Comparison of ENCODE assay signal across 18 cellular contexts in genomic region chr1:197567442-197567841, GRCh38.
DNase-seq lines count a peak whose midpoint lies in the region; ATAC-seq, FAIRE-seq and TF ChIP-seq lines count a peak whose summit lies in the region.
"Had no signal": no experiment of that assay in that cellular context is flagged by ENCODE, and none has a peak within 500 bp of the region (broad histone marks: within the 10 kb centered on the region; RNA-seq: fewer than 3 reads in every experiment).

No MANE protein-coding gene starts in this region.

- no peak overlapping the region for H3K4me3 Mint-ChIP-seq in natural killer cell treated with Interleukin-12 subunit alpha and Interleukin-12 subunit beta and Interleukin-15 and Interleukin-18, amount 100 ng/mL, for 72 hours
- H3K4me3 Mint-ChIP-seq: CD8-positive, alpha-beta memory T cell; H9 had no signal

- TF ChIP-seq CTCF in D721Med (IDR thresholded peaks at IDR 0.05; ENCODE audit: insufficient read depth, missing control alignments) (no peak), fibroblast of pulmonary artery (IDR thresholded peaks at IDR 0.05; ENCODE audit: low read length, missing control alignments) (no peak)

- no peak overlapping the region for H3K27ac Mint-ChIP-seq in natural killer cell treated with Interleukin-12 subunit alpha and Interleukin-12 subunit beta and Interleukin-15 and Interleukin-18, amount 100 ng/mL, for 72 hours
- H3K27ac Mint-ChIP-seq: CD8-positive, alpha-beta memory T cell; H9 had no signal

- H3K9me3 Mint-ChIP-seq in natural killer cell treated with Interleukin-12 subunit alpha and Interleukin-12 subunit beta and Interleukin-15 and Interleukin-18, amount 100 ng/mL, for 72 hours, result peaks cover 3% of the 10 kb centered on the region

- FAIRE-seq in D721Med (lab: Jason Lieb, UNC), result peak; percentile 86
- FAIRE-seq: GM12878, GM18507 had no signal

- H3K4me1 Mint-ChIP-seq in natural killer cell treated with Interleukin-12 subunit alpha and Interleukin-12 subunit beta and Interleukin-15 and Interleukin-18, amount 100 ng/mL, for 72 hours (ENCODE audit: low read depth in 2 of 2), result no peaks in the 10 kb centered on the region
- H3K4me1 Mint-ChIP-seq: CD8-positive, alpha-beta memory T cell; H9 had no signal

- ATAC-seq in natural killer cell treated with Interleukin-12 subunit alpha and Interleukin-12 subunit beta and Interleukin-15 and Interleukin-18, amount 100 ng/mL, for 72 hours, result no peak
- ATAC-seq: GM12878 had no signal

- no peak overlapping the region for H3K4me3 ChIP-seq in fibroblast of pulmonary artery (replicated peaks; ENCODE audit: low read depth, low read length)
- H3K4me3 ChIP-seq: BLaER1, GM12878 had no signal

- no peaks in the 10 kb centered on the region for H3K27me3 Mint-ChIP-seq in natural killer cell treated with Interleukin-12 subunit alpha and Interleukin-12 subunit beta and Interleukin-15 and Interleukin-18, amount 100 ng/mL, for 72 hours
- H3K27me3 Mint-ChIP-seq: CD8-positive, alpha-beta memory T cell had no signal

- DNase-seq in D721Med (ENCODE audit: insufficient read length, low spot score), result no peak
- peak; percentile 5 for DNase-seq in M059J (ENCODE audit: low read depth)
- peak; percentile 2 for DNase-seq in dermis blood vessel endothelial cell
- peak; percentile 7 for DNase-seq in fibroblast of pulmonary artery (ENCODE audit: low read depth)
- DNase-seq in NOMO-1 treated with DMSO at 0.1 percent for 48 hours (lab: John Stamatoyannopoulos, UW; ENCODE audit: unreplicated experiment), result no peak
- DNase-seq in hepatic stellate cell (ENCODE audit: low spot score), result no peak
- no peak for DNase-seq in NCI-H82 treated with DMSO at 0.1 percent for 48 hours (lab: John Stamatoyannopoulos, UW; ENCODE audit: unreplicated experiment)
- no peak for DNase-seq in natural killer cell treated with Interleukin-12 subunit alpha and Interleukin-12 subunit beta and Interleukin-15 and Interleukin-18, amount 100 ng/mL, for 72 hours (ENCODE audit: low spot score)
- DNase-seq: 8988T; AML-193; Caco-2; CD8-positive, alpha-beta memory T cell; DMS79; GOT3; H9 had no signal

- peaks cover 44% of the 10 kb centered on the region for H3K36me3 Mint-ChIP-seq in natural killer cell treated with Interleukin-12 subunit alpha and Interleukin-12 subunit beta and Interleukin-15 and Interleukin-18, amount 100 ng/mL, for 72 hours

Comparison
In these comparisons a context has a peak if more than half of its experiments do, and no peak if none do; other contexts are left out.
1. DNase-seq: peak in M059J (single experiment), dermis blood vessel endothelial cell (single experiment) and fibroblast of pulmonary artery (single experiment); none in D721Med (single experiment), NOMO-1 treated with DMSO at 0.1 percent for 48 hours (single experiment), hepatic stellate cell (single experiment), NCI-H82 treated with DMSO at 0.1 percent for 48 hours (single experiment) and natural killer cell treated with Interleukin-12 subunit alpha and Interleukin-12 subunit beta and Interleukin-15 and Interleukin-18, amount 100 ng/mL, for 72 hours (single experiment).